Comparison of ENCODE assay signal across 15 cellular contexts in genomic region chr7:131355917-131356777, GRCh38. TPM values are rescaled to one million over a fixed set of nuclear protein-coding genes. Genes with fewer than 3 reads are reported as not detected.
A peak's percentile ranks its signal among the peaks of the same experiment; 100 is the strongest.
DNase-seq lines count a peak whose midpoint lies in the region; ATAC-seq, FAIRE-seq and TF ChIP-seq lines count a peak whose summit lies in the region.
"Had no signal": no experiment of that assay in that cellular context is flagged by ENCODE, and none has a peak within 500 bp of the region (broad histone marks: within the 10 kb centered on the region; RNA-seq: fewer than 3 reads in every experiment).

No MANE protein-coding gene starts in this region.

- H2BK15ac ChIP-seq in mesendoderm (replicated peaks; ENCODE audit: low read depth), result no peak overlapping the region

- H3K27ac Mint-ChIP-seq in astrocyte (ENCODE audit: unreplicated experiment), result peak overlapping the region; percentile 19
- H3K27ac Mint-ChIP-seq in effector memory CD8-positive, alpha-beta T cell, result peak overlapping the region in 1 of 2 donors; percentile 3
- H3K27ac Mint-ChIP-seq: activated CD4-positive, alpha-beta memory T cell treated with anti-CD3 and anti-CD28 coated beads for 36 hours had no signal

- H3K4me2 ChIP-seq in astrocyte (ENCODE audit: low read length) (no peak overlapping the region), mesendoderm (ENCODE audit: low read length) (no peak overlapping the region)

- H4K5ac ChIP-seq in mesendoderm (ENCODE audit: low read length), result no peak overlapping the region

- no peak overlapping the region for H4K8ac ChIP-seq in mesendoderm (ENCODE audit: low read depth, low read length)

- 68 to 69% methylated on average over 13 of the region's 13 CpGs for WGBS in lung, 2 donors
- WGBS in mesendoderm (ENCODE audit: extremely low coverage, insufficient coverage, low lambda C conversion rate), result no CpG with 5 or more reads among the region's 13 CpGs
- 67 to 82% methylated on average over 13 of the region's 13 CpGs for whole genome bisulfite sequencing in sigmoid colon, 2 donors

- no peak overlapping the region for H2BK120ac ChIP-seq in mesendoderm (ENCODE audit: low read depth, low read length)

- no peaks in the 10 kb centered on the region for H3K9me3 Mint-ChIP-seq in astrocyte (ENCODE audit: unreplicated experiment)
- no peaks in the 10 kb centered on the region for H3K9me3 Mint-ChIP-seq in effector memory CD8-positive, alpha-beta T cell

- H3K4me3 Mint-ChIP-seq in astrocyte (ENCODE audit: unreplicated experiment), result no peak overlapping the region
- H3K4me3 Mint-ChIP-seq in effector memory CD8-positive, alpha-beta T cell, result no peak overlapping the region
- H3K4me3 Mint-ChIP-seq: activated CD4-positive, alpha-beta memory T cell treated with anti-CD3 and anti-CD28 coated beads for 36 hours had no signal

- peaks cover 100% of the 10 kb centered on the region for H3K79me2 ChIP-seq in astrocyte (ENCODE audit: insufficient read depth, low read length)
- peaks cover 43% of the 10 kb centered on the region for H3K79me2 ChIP-seq in mesendoderm (ENCODE audit: control insufficient read depth, insufficient read depth, low read length)

- H3K36me3 ChIP-seq in astrocyte (ENCODE audit: insufficient read depth, low read length), result no peaks in the 10 kb centered on the region
- peaks cover 0 to 1% of the 10 kb centered on the region in 2 donors for H3K36me3 ChIP-seq in lung (ENCODE audit: control insufficient read depth in 2 of 2, insufficient read depth in 2 of 2, low read length in 2 of 2)
- H3K36me3 ChIP-seq in mesendoderm (ENCODE audit: control insufficient read depth, insufficient read depth, low read length), result no peaks in the 10 kb centered on the region
- no peaks in the 10 kb centered on the region for H3K36me3 ChIP-seq in sigmoid colon
- H3K36me3 ChIP-seq: prostate gland had no signal

- H3K27ac ChIP-seq in astrocyte (ENCODE audit: low read depth, low read length), result no peak overlapping the region
- no peak overlapping the region for H3K27ac ChIP-seq in lung (ENCODE audit: low read depth in 1 of 2, low read length in 1 of 2)
- no peak overlapping the region for H3K27ac ChIP-seq in mesendoderm (ENCODE audit: low read depth, low read length)
- no peak overlapping the region for H3K27ac ChIP-seq in sigmoid colon

- H3K79me1 ChIP-seq in mesendoderm (ENCODE audit: low read length), result peaks cover 8% of the 10 kb centered on the region

- no peak for FAIRE-seq in astrocyte (lab: Jason Lieb, UNC)
- FAIRE-seq: D721Med, endothelial cell of umbilical vein, islet of Langerhans had no signal

- no peak for TF ChIP-seq CTCF in astrocyte (IDR thresholded peaks at IDR 0.05; ENCODE audit: insufficient read depth, low read depth, low read length)
- TF ChIP-seq CTCF in lung (IDR thresholded peaks at IDR 0.05; ENCODE audit: control extremely low read depth, extremely low read depth), result no peak
- no peak for TF ChIP-seq CTCF in sigmoid colon (IDR thresholded peaks at IDR 0.05)

- no peak overlapping the region for H3K18ac ChIP-seq in mesendoderm (ENCODE audit: low read length)

- no peaks in the 10 kb centered on the region for H3K27me3 Mint-ChIP-seq in astrocyte (ENCODE audit: low read depth, unreplicated experiment)
- H3K27me3 Mint-ChIP-seq in effector memory CD8-positive, alpha-beta T cell, result no peaks in the 10 kb centered on the region
- H3K27me3 Mint-ChIP-seq: activated CD4-positive, alpha-beta memory T cell treated with anti-CD3 and anti-CD28 coated beads for 36 hours had no signal

- H3K9me3 ChIP-seq in astrocyte (ENCODE audit: insufficient read depth, low read depth, low read length), result no peaks in the 10 kb centered on the region
- no peaks in the 10 kb centered on the region for H3K9me3 ChIP-seq in lung (ENCODE audit: control insufficient read depth in 2 of 2, insufficient read depth in 1 of 2, low read length in 1 of 2)
- H3K9me3 ChIP-seq in sigmoid colon, result no peaks in the 10 kb centered on the region
- H3K9me3 ChIP-seq: prostate gland had no signal

- H3K4me1 Mint-ChIP-seq in astrocyte (ENCODE audit: low read depth, unreplicated experiment), result peaks cover 30% of the 10 kb centered on the region
- peaks cover 40 to 66% of the 10 kb centered on the region in 2 donors for H3K4me1 Mint-ChIP-seq in effector memory CD8-positive, alpha-beta T cell (ENCODE audit: low read depth in 2 of 2)

- H2BK5ac ChIP-seq in mesendoderm (ENCODE audit: low read length), result no peak overlapping the region

- no peak overlapping the region for H2AK5ac ChIP-seq in mesendoderm (ENCODE audit: low read length)

- no peak for TF ChIP-seq EP300 in sigmoid colon (IDR thresholded peaks at IDR 0.05)

- H2AFZ ChIP-seq in astrocyte (ENCODE audit: low read depth, low read length), result no peak overlapping the region

- H3K36me3 Mint-ChIP-seq in astrocyte (ENCODE audit: low read depth, unreplicated experiment), result peaks cover 4% of the 10 kb centered on the region
- no peaks in the 10 kb centered on the region for H3K36me3 Mint-ChIP-seq in effector memory CD8-positive, alpha-beta T cell (ENCODE audit: insufficient read depth)

- H3K4me3 ChIP-seq in astrocyte (ENCODE audit: insufficient read depth, low read depth, low read length), result no peak overlapping the region
- no peak overlapping the region for H3K4me3 ChIP-seq in lung
- no peak overlapping the region for H3K4me3 ChIP-seq in mesendoderm (ENCODE audit: low read length)
- H3K4me3 ChIP-seq in sigmoid colon, result no peak overlapping the region
- H3K4me3 ChIP-seq: prostate gland had no signal

- H3K4me1 ChIP-seq in astrocyte (ENCODE audit: insufficient read depth, low read length), result no peaks in the 10 kb centered on the region
- peaks cover 7 to 20% of the 10 kb centered on the region in 2 donors for H3K4me1 ChIP-seq in lung (ENCODE audit: control insufficient read depth in 2 of 2, insufficient read depth in 2 of 2, low read length in 2 of 2)
- no peaks in the 10 kb centered on the region for H3K4me1 ChIP-seq in mesendoderm (ENCODE audit: control insufficient read depth, low read depth, low read length)
- H3K4me1 ChIP-seq in sigmoid colon, result peaks cover 0 to 80% (median 43%) of the 10 kb centered on the region in 4 donors

- H3K4ac ChIP-seq in mesendoderm (ENCODE audit: low read depth, low read length), result no peak overlapping the region

- no peak overlapping the region for H3K23ac ChIP-seq in mesendoderm (ENCODE audit: low read length)

- ATAC-seq in left ventricle myocardium superior, result peak; percentile 23
- no peak for ATAC-seq in Right ventricle myocardium inferior
- ATAC-seq in lung (ENCODE audit: insufficient read depth, low FRiP score), result no peak
- no peak for ATAC-seq in effector memory CD8-positive, alpha-beta T cell (replicated peaks)

- no peak for TF ChIP-seq POLR2A in sigmoid colon (IDR thresholded peaks at IDR 0.05)

- DNase-seq in left ventricle myocardium superior (no peak), Right ventricle myocardium inferior (ENCODE audit: missing footprints) (no peak), astrocyte (ENCODE audit: low read depth) (no peak), lung (ENCODE audit: low spot score) (peak; percentile 30), mesendoderm (no peak), sigmoid colon (no peak)
- DNase-seq in effector memory CD8-positive, alpha-beta T cell, result no peak
- DNase-seq in stimulated activated CD4-positive, alpha-beta T cell treated with anti-CD3 and anti-CD28 coated beads, Interleukin-2, amount 100 ng/mL, for 24 hours, result no peak
- DNase-seq: activated CD4-positive, alpha-beta memory T cell treated with anti-CD3 and anti-CD28 coated beads for 36 hours; cerebellar nuclear complex; NCI-H1048 had no signal

- H3K56ac ChIP-seq in mesendoderm (ENCODE audit: low read length), result no peak overlapping the region

- intact Hi-C loops in left ventricle myocardium superior (cut with micrococcal nuclease) (no loop called here), Right ventricle myocardium inferior (cut with DNase I) (no loop called here), sigmoid colon (cut with DNase I) (no loop called here)

- no peak overlapping the region for H3K9ac ChIP-seq in astrocyte (ENCODE audit: low read length)
- no peak overlapping the region for H3K9ac ChIP-seq in mesendoderm (ENCODE audit: low read length)

- peaks cover 95% of the 10 kb centered on the region for H4K20me1 ChIP-seq in astrocyte (ENCODE audit: insufficient read depth, low read length)

- H3K27me3 ChIP-seq in astrocyte (ENCODE audit: insufficient read depth, low read length), result no peaks in the 10 kb centered on the region
- no peaks in the 10 kb centered on the region for H3K27me3 ChIP-seq in lung (ENCODE audit: control insufficient read depth, insufficient read depth)
- H3K27me3 ChIP-seq in mesendoderm (ENCODE audit: insufficient read depth, low read length, poor library complexity), result no peaks in the 10 kb centered on the region
- H3K27me3 ChIP-seq in sigmoid colon, result no peaks in the 10 kb centered on the region

RNA-seq across cellular contexts. Expression of gene MKLN1, which starts 28.5 kb away (rescaled TPM):
- total RNA-seq in left ventricle myocardium superior (44.9 TPM), Right ventricle myocardium inferior (39.3 TPM), astrocyte (48.0 and 50.3 TPM in 2 replicates), lung (100 to 1,000 TPM in 1 of 2 donors, 10 to 100 TPM in 1; 42.7 to 135 TPM), sigmoid colon (10 to 100 TPM; 48.2 to 68.1 (median 61.0) TPM)
- polyA plus RNA-seq in lung (10 to 100 TPM; 11.6 to 12.0 TPM), sigmoid colon (10 to 100 TPM in 1 of 3 donors, 1 to 10 TPM in 2; 6.6 to 11.8 (median 9.9) TPM)
- polyA plus RNA-seq in mesendoderm (2013, experiment 1 of 2), result 24.2 TPM
- 25.2 TPM for polyA plus RNA-seq in mesendoderm (2013, experiment 2 of 2)
